ENCODE assay signal across 3 cellular contexts in genomic region chr9:82433290-82433931, GRCh38.
A peak's percentile ranks its signal among the peaks of the same experiment; 100 is the strongest.
DNase-seq lines count a peak whose midpoint lies in the region; ATAC-seq lines count a peak whose summit lies in the region.
"Not testable (repeated sequence)": the region's sequence is repeated elsewhere in the genome, so short reads cannot be mapped to it uniquely, and the experiment has no call there.

No MANE protein-coding gene starts in this region.

- not testable (repeated sequence) for H3K27me3 ChIP-seq in right cardiac atrium (ENCODE audit: control insufficient read depth, insufficient read depth); neuronal stem cell (ENCODE audit: control insufficient read depth in 3 of 3, insufficient read depth in 3 of 3, low read depth in 1 of 3, low read length in 3 of 3)

- H4K8ac ChIP-seq in neuronal stem cell (ENCODE audit: low read depth, low read length): not testable (repeated sequence)

- not testable (repeated sequence) for H3K18ac ChIP-seq in neuronal stem cell (ENCODE audit: low read length)

- H3K23ac ChIP-seq in neuronal stem cell (ENCODE audit: low read depth, low read length, poor library complexity): not testable (repeated sequence)

- WGBS in right cardiac atrium: 91% methylated on average over 15 of the region's 15 CpGs
- no CpG with 5 or more reads among the region's 15 CpGs for WGBS in neuronal stem cell (ENCODE audit: extremely low coverage in 2 of 2, insufficient read length in 2 of 2, insufficient replicate concordance in 1 of 2), 2 donors

- not testable (repeated sequence) for H3K36me3 ChIP-seq in neuronal stem cell (replicated peaks in 1 of 2; ENCODE audit: control insufficient read depth in 2 of 2, insufficient read depth in 2 of 2, low read length in 2 of 2)

- not testable (repeated sequence) for H3K9ac ChIP-seq in neuronal stem cell (ENCODE audit: low read depth, low read length, poor library complexity)

- H3K4me2 ChIP-seq in neuronal stem cell (ENCODE audit: insufficient read depth, low read length, poor library complexity, severe bottlenecking): not testable (repeated sequence)

- H2BK12ac ChIP-seq in neuronal stem cell (ENCODE audit: low read length): not testable (repeated sequence)

- intact Hi-C loops in right cardiac atrium (cut with DNase I); posterior vena cava (cut with DNase I): not testable (repeated sequence)

- H3K79me1 ChIP-seq in neuronal stem cell (ENCODE audit: low read depth, low read length): not testable (repeated sequence)

- not testable (repeated sequence) for H3K9me3 ChIP-seq in right cardiac atrium (ENCODE audit: control insufficient read depth, low read length); neuronal stem cell (replicated peaks in 1 of 2; ENCODE audit: control insufficient read depth in 2 of 2, insufficient read depth in 1 of 2, low read depth in 1 of 2, low read length in 2 of 2)

- not testable (repeated sequence) for H2AK5ac ChIP-seq in neuronal stem cell (ENCODE audit: low read depth, low read length)

- not testable (repeated sequence) for H2BK120ac ChIP-seq in neuronal stem cell (ENCODE audit: low read depth, low read length)

- not testable (repeated sequence) for H2BK15ac ChIP-seq in neuronal stem cell (ENCODE audit: low read length)

- H3K4ac ChIP-seq in neuronal stem cell (ENCODE audit: low read length): not testable (repeated sequence)

- not testable (repeated sequence) for H2AFZ ChIP-seq in neuronal stem cell (ENCODE audit: low read length)

- not testable (repeated sequence) for H3K4me3 ChIP-seq in right cardiac atrium (ENCODE audit: low read length); neuronal stem cell (ENCODE audit: low read length in 2 of 2)

- not testable (repeated sequence) for ATAC-seq in right cardiac atrium

- not testable (repeated sequence) for H4K91ac ChIP-seq in neuronal stem cell (ENCODE audit: low read depth, low read length, poor library complexity)

- H3K4me1 ChIP-seq in right cardiac atrium (ENCODE audit: control insufficient read depth, insufficient read depth, low read length); neuronal stem cell (ENCODE audit: control insufficient read depth in 2 of 2, insufficient read depth in 1 of 2, low read depth in 1 of 2, low read length in 2 of 2): not testable (repeated sequence)

- peak in 2 of 3 donors; percentile 32 to 46 for DNase-seq in right cardiac atrium
- DNase-seq in neuronal stem cell (ENCODE audit: low spot score): not testable (repeated sequence)
- peak; percentile 62 for DNase-seq in posterior vena cava (ENCODE audit: low spot score)

- not testable (repeated sequence) for H3K14ac ChIP-seq in neuronal stem cell (ENCODE audit: low read length)

- peak overlapping the region; percentile 13 for H2BK5ac ChIP-seq in neuronal stem cell (ENCODE audit: low read length)

- H3K27ac ChIP-seq in right cardiac atrium (ENCODE audit: low read length); neuronal stem cell (replicated peaks; ENCODE audit: low read length): not testable (repeated sequence)
